ENCODE assay signal across 31 cellular contexts in the genomic region with DNA sequence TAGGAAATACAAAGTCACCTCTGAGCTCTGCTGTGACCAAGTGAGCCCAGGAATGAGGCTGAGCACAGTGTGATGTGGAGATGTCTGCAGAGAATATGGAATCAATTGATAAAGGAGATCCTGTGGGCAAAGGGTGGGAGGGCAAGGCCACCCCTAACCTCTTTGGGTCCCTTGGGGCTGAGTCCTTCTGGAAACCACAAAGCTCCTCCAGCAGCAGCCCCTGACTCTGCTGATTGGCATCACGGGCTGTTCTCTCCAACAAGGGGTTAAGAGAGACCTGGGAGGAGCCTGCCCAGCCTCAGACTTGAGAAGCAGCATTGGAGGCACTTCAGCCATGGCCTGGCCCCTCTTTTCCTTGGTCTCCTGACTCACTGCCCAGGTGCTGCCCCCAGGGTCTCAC. TPM values are rescaled to one million over a fixed set of nuclear protein-coding genes. Genes with fewer than 3 reads are reported as not detected.
"Had no signal": no experiment of that assay in that cellular context is flagged by ENCODE, and none has a peak within 500 bp of the region (broad histone marks: within the 10 kb centered on the region; RNA-seq: fewer than 3 reads in every experiment).

No MANE protein-coding gene starts in this region.

- H3K79me2 ChIP-seq: parathyroid adenoma had no signal

- H3K4me1 ChIP-seq: parathyroid adenoma, tibial nerve, uterus had no signal

- H3K9ac ChIP-seq: parathyroid adenoma had no signal

- H3K36me3 ChIP-seq: neutrophil, suprapubic skin, tibial nerve, uterus had no signal

- H3K4me3 ChIP-seq: skin epidermis, suprapubic skin, tibial nerve, uterus had no signal

- ATAC-seq: activated CD4-positive, alpha-beta T cell treated with anti-CD3 and anti-CD28 coated beads for 36 hours; activated naive CD8-positive, alpha-beta T cell treated with anti-CD3 and anti-CD28 coated beads, Interleukin-2, amount 50 U/mL, for 24 hours; activated T-cell treated with anti-CD3 and anti-CD28 coated beads, Interleukin-2, amount 50 U/mL, for 4 hours; left ventricle myocardium superior; right cardiac atrium; stimulated activated effector memory CD8-positive, alpha-beta T cell treated with anti-CD3 and anti-CD28 coated beads, Interleukin-12 subunit alpha, Interleukin-12 subunit beta, amount 100 ng/mL, for 72 hours; stimulated activated naive CD8-positive, alpha-beta T cell treated with anti-CD3 and anti-CD28 coated beads, Interleukin-15, amount 100 ng/mL, for 72 hours had no signal

- H3K27me3 ChIP-seq: neutrophil, suprapubic skin, tibial nerve, uterus had no signal

- H3K9me3 ChIP-seq: neutrophil, suprapubic skin, tibial nerve, uterus had no signal

- H3K27ac ChIP-seq: neutrophil, parathyroid adenoma, skin epidermis, suprapubic skin, tibial nerve, uterus had no signal

- H2AFZ ChIP-seq: parathyroid adenoma had no signal

- DNase-seq: activated B cell treated with CpG ODN at 0.5 μM for 24 hours; activated CD4-positive, alpha-beta T cell treated with anti-CD3 and anti-CD28 coated beads for 36 hours; activated CD4-positive, alpha-beta T cell treated with anti-CD3 and anti-CD28 coated beads, Interleukin-2, amount 50 U/mL, for 48 hours; activated CD8-positive, alpha-beta memory T cell treated with anti-CD3 and anti-CD28 coated beads, Interleukin-2, amount 50 U/mL, for 48 hours; activated naive CD4-positive, alpha-beta T cell treated with anti-CD3 and anti-CD28 coated beads for 36 hours; activated naive CD8-positive, alpha-beta T cell treated with anti-CD3 and anti-CD28 coated beads, Interleukin-2, amount 50 U/mL, for 24 hours; activated T-cell treated with anti-CD3 and anti-CD28 coated beads, Interleukin-2, amount 50 U/mL, for 4 hours; caudate nucleus; effector CD8-positive, alpha-beta T cell; foreskin melanocyte; glutamatergic neuron; hypothalamus; left ventricle myocardium superior; right cardiac atrium; stimulated activated CD4-positive, alpha-beta T cell treated with anti-CD3 and anti-CD28 coated beads, Interleukin-2, amount 100 ng/mL, for 24 hours; stimulated activated naive CD8-positive, alpha-beta T cell treated with anti-CD3 and anti-CD28 coated beads, Interleukin-15, amount 100 ng/mL, for 72 hours; T1000; uterus had no signal

RNA-seq across cellular contexts. Expression of a gene that starts 49.7 kb away (rescaled TPM):
- total RNA-seq: activated B cell treated with CpG ODN at 0.5 μM for 24 hours; activated CD4-positive, alpha-beta T cell treated with anti-CD3 and anti-CD28 coated beads for 36 hours; activated CD8-positive, alpha-beta memory T cell treated with anti-CD3 and anti-CD28 coated beads for 36 hours; activated naive CD4-positive, alpha-beta T cell treated with anti-CD3 and anti-CD28 coated beads for 36 hours; activated T-cell treated with anti-CD3 and anti-CD28 coated beads, Interleukin-2, amount 50 U/mL, for 4 hours; activated T-helper 2 cell treated with anti-CD3 and anti-CD28 coated beads, Interferon-gamma antibody, Interleukin-2, Interleukin-4, amounts not matched to agents 10 μg/mL and 5 μg/mL and 100 μg/mL, durations not matched to agents 14 hours and 24 hours and 36 hours; dermis blood vessel endothelial cell; left ventricle myocardium superior; mononuclear cell; myocyte; pulmonary artery endothelial cell; right cardiac atrium; suprapubic skin; tibial nerve; uterus had no signal
- polyA plus RNA-seq: esophagus, right cardiac atrium had no signal
